Comparison of ENCODE assay signal across 2 cellular contexts in genomic region chr21:43332461-43332860, GRCh38.
TF ChIP-seq lines count a peak whose summit lies in the region.

No MANE protein-coding gene starts in this region.

TF ChIP-seq in HEK293, 187 proteins besides CTCF, POLR2A, EP300 and RAD21 (continued from another document and continues in another):
- TF ChIP-seq ZNF362 (tag by site-specific recombination; IDR thresholded peaks at IDR 0.05) (no peak), SP2 (tag by site-specific recombination; IDR thresholded peaks at IDR 0.05) (no peak), INSM2 (tag by site-specific recombination; IDR thresholded peaks at IDR 0.05) (no peak), KLF10 (tag by site-specific recombination; IDR thresholded peaks at IDR 0.05) (no peak), ZNF555 (tag by site-specific recombination; conservative IDR thresholded peaks at IDR 0.05) (no peak), ZNF558 (tag by site-specific recombination; IDR thresholded peaks at IDR 0.05) (no peak), ZNF571 (tag by site-specific recombination; IDR thresholded peaks at IDR 0.05) (no peak), ZNF324 (tag by site-specific recombination; IDR thresholded peaks at IDR 0.05) (no peak), ZNF514 (tag by site-specific recombination; IDR thresholded peaks at IDR 0.05) (no peak), ZFP3 (tag by site-specific recombination; IDR thresholded peaks at IDR 0.05; ENCODE audit: low read depth) (no peak), GLIS1 (tag by site-specific recombination; IDR thresholded peaks at IDR 0.05) (0 out of 2 replicates have a peak, but pooled peaks have one; percentile 39), ZBTB1 (tag by site-specific recombination; IDR thresholded peaks at IDR 0.05) (no peak), ZNF146 (tag by site-specific recombination; IDR thresholded peaks at IDR 0.05) (no peak), ZNF18 (tag by site-specific recombination; IDR thresholded peaks at IDR 0.05) (no peak), ZNF37A (tag by site-specific recombination; IDR thresholded peaks at IDR 0.05) (no peak), ZNF169 (tag by site-specific recombination; IDR thresholded peaks at IDR 0.05) (no peak), ZSCAN4 (tag by site-specific recombination; IDR thresholded peaks at IDR 0.05) (peak; percentile 90), ZNF24 (tag by site-specific recombination; IDR thresholded peaks at IDR 0.05) (no peak), ZBTB26 (tag by site-specific recombination; optimal IDR thresholded peaks at IDR 0.05) (no peak), ZFP41 (tag by site-specific recombination; IDR thresholded peaks at IDR 0.05; ENCODE audit: borderline replicate concordance) (no peak), GFI1B (tag by site-specific recombination; IDR thresholded peaks at IDR 0.05) (no peak), ZNF654 (tag by site-specific recombination; IDR thresholded peaks at IDR 0.05; ENCODE audit: low read depth) (no peak), ZNF266 (tag by site-specific recombination; IDR thresholded peaks at IDR 0.05; ENCODE audit: low read depth) (peak; percentile 6; the same call in 1 of the 2 replicates), ZNF530 (tag by site-specific recombination; IDR thresholded peaks at IDR 0.05; ENCODE audit: low read depth) (no peak), ZNF354C (tag by site-specific recombination; IDR thresholded peaks at IDR 0.05; ENCODE audit: borderline replicate concordance, low read depth) (no peak), ZNF366 (tag by site-specific recombination; conservative IDR thresholded peaks at IDR 0.05) (no peak), EGR2 (tag by site-specific recombination; IDR thresholded peaks at IDR 0.05; ENCODE audit: low read depth) (peak; percentile 52; the same call in 1 of the 2 replicates), ZNF10 (tag by site-specific recombination; IDR thresholded peaks at IDR 0.05) (no peak)

TF ChIP-seq in WTC11, 78 proteins besides CTCF, POLR2A, EP300 and RAD21 (continued from another document):
- TF ChIP-seq E2F4 (CRISPR knock-in tag; IDR thresholded peaks at IDR 0.05; ENCODE audit: borderline replicate concordance, low read depth) (no peak), AFF4 (CRISPR knock-in tag; IDR thresholded peaks at IDR 0.05; ENCODE audit: borderline replicate concordance) (no peak), IRF1 (CRISPR knock-in tag; IDR thresholded peaks at IDR 0.05) (no peak)
